25 cellular contexts compared by ENCODE assay signal in genomic region chr15:27967541-27967940, GRCh38.
"Had no signal": no experiment of that assay in that cellular context is flagged by ENCODE, and none has a peak within 500 bp of the region (broad histone marks: within the 10 kb centered on the region; RNA-seq: fewer than 3 reads in every experiment).

No MANE protein-coding gene starts in this region.

- H3K27me3 ChIP-seq: stomach, suprapubic skin, thyroid gland, tibial artery, tibial nerve, transverse colon, upper lobe of left lung, upper lobe of right lung, uterus, vagina had no signal

- H3K9me3 ChIP-seq: suprapubic skin, thoracic aorta, thyroid gland, tibial artery, transverse colon, upper lobe of left lung, upper lobe of right lung, uterus, vagina had no signal

- H3K4me3 ChIP-seq: stomach, suprapubic skin, thoracic aorta, thyroid gland, tibial artery, tibial nerve, transverse colon, upper lobe of left lung, upper lobe of right lung, uterus, vagina had no signal

- H3K36me3 ChIP-seq: stomach, suprapubic skin, thoracic aorta, thyroid gland, tibial artery, tibial nerve, transverse colon, upper lobe of left lung, upper lobe of right lung, uterus, vagina had no signal

- DNase-seq: stimulated activated CD4-positive, alpha-beta T cell treated with anti-CD3 and anti-CD28 coated beads, Interleukin-2, amount 100 ng/mL, for 48 hours; stimulated activated CD4-positive, alpha-beta T cell treated with anti-CD3 and anti-CD28 coated beads, Interleukin-4, amount 100 ng/mL, for 1 hour; stimulated activated CD4-positive, alpha-beta T cell treated with anti-CD3 and anti-CD28 coated beads, Interleukin-4, amount 100 ng/mL, for 24 hours; stimulated activated CD4-positive, alpha-beta T cell treated with anti-CD3 and anti-CD28 coated beads, Interleukin-4, amount 100 ng/mL, for 4 hours; stimulated activated CD8-positive, alpha-beta memory T cell treated with anti-CD3 and anti-CD28 coated beads, Interleukin-4, amount 100 ng/mL, for 48 hours; stimulated activated naive B cell treated with anti-CD40 and anti-IgM and Interleukin-4, amounts not matched to agents 10 μg/mL and 1 μg/mL and 100 μg/mL, for 72 hours; stimulated activated naive CD4-positive, alpha-beta T cell; stimulated activated naive CD4-positive, alpha-beta T cell treated with Interleukin-2 at 50 U/mL for 16 hours; stimulated activated naive CD8-positive, alpha-beta T cell treated with anti-CD3 and anti-CD28 coated beads, Interleukin-15, amount 100 ng/mL, for 72 hours; stimulated activated naive CD8-positive, alpha-beta T cell treated with anti-CD3 and anti-CD28 coated beads, Interleukin-15, Interleukin-2, amounts not matched to agents 100 U/mL and 50 U/mL, for 24 hours; stomach; substantia nigra; thyroid gland; tibial artery; transverse colon; trophoblast cell; upper lobe of left lung; upper lobe of right lung; uterus had no signal

- ATAC-seq: stimulated activated effector memory CD8-positive, alpha-beta T cell treated with anti-CD3 and anti-CD28 coated beads, Interleukin-12 subunit alpha, Interleukin-12 subunit beta, amount 100 ng/mL, for 72 hours; stimulated activated memory B cell treated with anti-CD40 and anti-IgM and Interleukin-4, amounts not matched to agents 10 μg/mL and 1 μg/mL and 100 μg/mL, for 72 hours; stimulated activated naive B cell treated with anti-CD40 and anti-IgM and Interleukin-4, amounts not matched to agents 10 μg/mL and 1 μg/mL and 100 μg/mL, for 72 hours; stimulated activated naive CD8-positive, alpha-beta T cell treated with anti-CD3 and anti-CD28 coated beads, Interleukin-15, amount 100 ng/mL, for 72 hours; stimulated activated naive CD8-positive, alpha-beta T cell treated with anti-CD3 and anti-CD28 coated beads, Interleukin-15, Interleukin-2, amounts not matched to agents 100 U/mL and 50 U/mL, for 24 hours; upper lobe of right lung had no signal

- H3K4me1 ChIP-seq: stomach, suprapubic skin, thyroid gland, tibial artery, tibial nerve, transverse colon, upper lobe of left lung, upper lobe of right lung, uterus, vagina had no signal

- H3K27ac ChIP-seq: stomach, suprapubic skin, thoracic aorta, thyroid gland, tibial artery, tibial nerve, transverse colon, upper lobe of left lung, upper lobe of right lung, uterus, vagina had no signal
